In genomic region chr9:137200311-137201204, GRCh38 we compare ENCODE assay signal across 8 cellular contexts. TPM values are rescaled to one million over a fixed set of nuclear protein-coding genes. Genes with fewer than 3 reads are reported as not detected.
DNase-seq lines count a peak whose midpoint lies in the region; ATAC-seq and TF ChIP-seq lines count a peak whose summit lies in the region.

Gene TPRN, minus strand, starts transcription at chr9:137200741. Its CDS starts 30 bp downstream, at chr9:137200711.

- in situ Hi-C loops in Panc1 (cut with HindIII; ENCODE audit: low pct_unique_long_range_greater_than_20kb, low sequenced_read_pairs): no loop called here

- no peaks in the 10 kb centered on the region for H3K9me3 ChIP-seq in Panc1 (ENCODE audit: control insufficient read depth, insufficient read depth, low read depth, low read length)
- no peaks in the 10 kb centered on the region for H3K9me3 ChIP-seq in esophagus muscularis mucosa
- H3K9me3 ChIP-seq in muscle layer of duodenum (ENCODE audit: control insufficient read depth in 1 of 2, low read length in 2 of 2): no peaks in the 10 kb centered on the region

- ATAC-seq in GM21723 (IDR thresholded peaks at IDR 0.05; ENCODE audit: unreplicated experiment) (peak; percentile 82), Panc1 (peak; percentile 92)

- peak; percentile 62 for TF ChIP-seq POLR2A in esophagus muscularis mucosa (IDR thresholded peaks at IDR 0.05; ENCODE audit: low read depth)

- H3K4me3 ChIP-seq in Panc1 (ENCODE audit: low read depth in 2 of 2, low read length in 2 of 2): peak within 1 kb of the TSS; percentile 60 to 63
- peak within 1 kb of the TSS; percentile 70 to 76 (median 74) for H3K4me3 ChIP-seq in esophagus muscularis mucosa
- peak within 1 kb of the TSS; percentile 61 to 76 for H3K4me3 ChIP-seq in muscle layer of duodenum (ENCODE audit: low read depth in 1 of 2, low read length in 2 of 2)

- H3K27ac ChIP-seq in Panc1 (ENCODE audit: low read length) (peak within 1 kb of the TSS; percentile 65), esophagus muscularis mucosa (replicated peaks in 1 of 4) (peak within 1 kb of the TSS; percentile 79 to 86 (median 84)), muscle layer of duodenum (ENCODE audit: low read length) (peak within 1 kb of the TSS; percentile 56)

- CTCF ChIA-PET in Panc1 (lab: Charles Lee): interaction anchor here (1.1 kb wide), 1 partner anchor 36 kb away, joined by 8 read pairs; no protein-coding TSS in a partner anchor

- H3K36me3 ChIP-seq in Panc1 (ENCODE audit: control insufficient read depth, insufficient read depth, low read length) (no peaks in the 10 kb centered on the region; the same call in 1 of the 2 replicates), esophagus muscularis mucosa (no peaks in the 10 kb centered on the region), muscle layer of duodenum (ENCODE audit: control insufficient read depth in 1 of 2, insufficient read depth in 2 of 2, low read length in 2 of 2) (no peaks in the 10 kb centered on the region)

- peak; percentile 100 for DNase-seq in DMS53 (lab: John Stamatoyannopoulos, UW)
- peak; percentile 96 for DNase-seq in KG1 (lab: John Stamatoyannopoulos, UW)
- peak; percentile 78 for DNase-seq in Panc1 (ENCODE audit: low read depth, low spot score)
- DNase-seq in activated T-cell treated with anti-CD3 and anti-CD28 coated beads, Interleukin-2, amount 50 U/mL, for 48 hours: peak; percentile 99
- peak; percentile 100 for DNase-seq in esophagus muscularis mucosa (ENCODE audit: extremely low spot score)
- DNase-seq in stimulated activated CD8-positive, alpha-beta memory T cell treated with anti-CD3 and anti-CD28 coated beads, Interleukin-7, amount 100 ng/mL, for 4 hours (ENCODE audit: low read depth in 2 of 2): peak; percentile 97 to 99

- intact Hi-C loops in Panc1 (cut with micrococcal nuclease; ENCODE audit: unreplicated experiment): no loop called here
- intact Hi-C loops in esophagus muscularis mucosa (cut with DNase I): loop anchor here (2.0 kb wide), 1 partner anchor 20 kb away; no protein-coding TSS in a partner anchor

- H3K4me1 ChIP-seq in Panc1 (ENCODE audit: control insufficient read depth, insufficient read depth, low read length) (peaks cover 32% of the 10 kb centered on the region), esophagus muscularis mucosa (peaks cover 72 to 85% (median 74%) of the 10 kb centered on the region in 4 donors), muscle layer of duodenum (ENCODE audit: control insufficient read depth in 1 of 2, insufficient read depth in 2 of 2, low read length in 2 of 2) (peaks cover 10 to 68% of the 10 kb centered on the region in 2 donors)

- no peaks in the 10 kb centered on the region for H3K27me3 ChIP-seq in Panc1 (ENCODE audit: control insufficient read depth, insufficient read depth, low read length)
- H3K27me3 ChIP-seq in esophagus muscularis mucosa: no peaks in the 10 kb centered on the region
- no peaks in the 10 kb centered on the region for H3K27me3 ChIP-seq in muscle layer of duodenum (ENCODE audit: low read depth, low read length)

- TF ChIP-seq CTCF in Panc1 (IDR thresholded peaks at IDR 0.05) (no peak), esophagus muscularis mucosa (IDR thresholded peaks at IDR 0.05) (peak in 1 of 3 experiments; percentile 18)

- no TSS peak for BruUV-seq in Panc1 (replicated peaks; lab: Mats Ljungman, UMichigan)

- no CpG with 5 or more reads among the region's 118 CpGs for WGBS in esophagus muscularis mucosa

- TF ChIP-seq EP300 in esophagus muscularis mucosa (IDR thresholded peaks at IDR 0.05): no peak

- POLR2A ChIA-PET in Panc1 (lab: Charles Lee): interaction anchor here (0.5 to 0.8 kb wide), 2 partner anchors 10 to 86 kb away, joined by 4 read pairs; partner anchors contain the start of gene DPP7

RNA-seq across cellular contexts. Expression of gene TPRN, which starts in this region (rescaled TPM):
- total RNA-seq in Panc1 (2021; ENCODE audit: unreplicated experiment) (21.7 TPM), esophagus muscularis mucosa (10 to 100 TPM in 1 of 4 donors, 1 to 10 TPM in 3; 4.1 to 12.6 (median 7.7) TPM)
- polyA plus RNA-seq in Panc1 (2012; ENCODE audit: insufficient read length): 16.1 TPM

Comparison
In these comparisons a context has a peak if more than half of its experiments do, and no peak if none do; other contexts are left out.
1. Peak in every context shown above with its lines: DNase-seq, ATAC-seq, H3K4me3 ChIP-seq and H3K27ac ChIP-seq.